Comparison of ENCODE assay signal across 1 cellular context in genomic region chr1:76154213-76154956, GRCh38.
A peak's percentile ranks its signal among the peaks of the same experiment; 100 is the strongest.
TF ChIP-seq lines count a peak whose summit lies in the region.

No MANE protein-coding gene starts in this region.

TF ChIP-seq in GM12878, 131 proteins besides CTCF, POLR2A, EP300 and RAD21 (continued from another document and continues in another):
- TF ChIP-seq BCL3 (IDR thresholded peaks at IDR 0.05; ENCODE audit: borderline replicate concordance, insufficient read depth, low read depth, low read length, poor library complexity, severe bottlenecking) = no peak
- TF ChIP-seq NFYA (IDR thresholded peaks at IDR 0.05; ENCODE audit: borderline replicate concordance, low read depth, low read length) = no peak
- TF ChIP-seq ELK1 (IDR thresholded peaks at IDR 0.05; ENCODE audit: low read depth, low read length) = no peak
- no peak for TF ChIP-seq CBX3 (IDR thresholded peaks at IDR 0.05; ENCODE audit: borderline replicate concordance, low read depth)
- TF ChIP-seq SKIL (IDR thresholded peaks at IDR 0.05; ENCODE audit: low read depth, poor library complexity, severe bottlenecking) = no peak
- no peak for TF ChIP-seq TBL1XR1 (IDR thresholded peaks at IDR 0.05; ENCODE audit: low read depth, low read length)
- TF ChIP-seq E4F1 (IDR thresholded peaks at IDR 0.05; ENCODE audit: borderline replicate concordance, partially characterized antibody) = no peak
- TF ChIP-seq RUNX3 (IDR thresholded peaks at IDR 0.05; ENCODE audit: low read length) = 0 out of 2 replicates have a peak, but pooled peaks have one; percentile 39
- TF ChIP-seq GATAD2B (conservative IDR thresholded peaks at IDR 0.05; ENCODE audit: low read depth) = no peak
- no peak for TF ChIP-seq ZNF384 (IDR thresholded peaks at IDR 0.05; ENCODE audit: borderline replicate concordance, low read depth, low read length)
- TF ChIP-seq E2F4 (IDR thresholded peaks at IDR 0.05; ENCODE audit: low read depth, low read length) = no peak
- no peak for TF ChIP-seq FOXM1 (IDR thresholded peaks at IDR 0.05; ENCODE audit: low read depth, low read length)
- no peak for TF ChIP-seq PBX3 (IDR thresholded peaks at IDR 0.05; ENCODE audit: insufficient replicate concordance, low read depth, low read length)
- no peak for TF ChIP-seq YBX1 (IDR thresholded peaks at IDR 0.05)
- no peak for TF ChIP-seq MLLT1 (IDR thresholded peaks at IDR 0.05)
- TF ChIP-seq DPF2 (IDR thresholded peaks at IDR 0.05) = no peak
- no peak for TF ChIP-seq NFIC (IDR thresholded peaks at IDR 0.05; ENCODE audit: low read depth, low read length)
- no peak for TF ChIP-seq REST (IDR thresholded peaks at IDR 0.05; ENCODE audit: low read depth, low read length)
- TF ChIP-seq POU2F2 (IDR thresholded peaks at IDR 0.05; ENCODE audit: borderline replicate concordance, low read depth, low read length) = peak; percentile 16; the same call in 1 of the 3 replicates
- no peak for TF ChIP-seq BMI1 (IDR thresholded peaks at IDR 0.05; ENCODE audit: borderline replicate concordance)
- TF ChIP-seq NR2C2 (IDR thresholded peaks at IDR 0.05; ENCODE audit: borderline replicate concordance, control insufficient read depth, insufficient read length, low read depth) = no peak
- no peak for TF ChIP-seq PKNOX1 (IDR thresholded peaks at IDR 0.05)
- no peak for TF ChIP-seq POLR2AphosphoS5 (IDR thresholded peaks at IDR 0.05; ENCODE audit: low read length)
- TF ChIP-seq TCF12 (IDR thresholded peaks at IDR 0.05; ENCODE audit: low read depth, low read length) = no peak
- TF ChIP-seq CHD2 (IDR thresholded peaks at IDR 0.05; ENCODE audit: borderline replicate concordance, low read depth, low read length) = 0 out of 2 replicates have a peak, but pooled peaks have one; percentile 17
- TF ChIP-seq JUNB (IDR thresholded peaks at IDR 0.05) = no peak
- TF ChIP-seq ZNF24 (IDR thresholded peaks at IDR 0.05) = no peak
- TF ChIP-seq WRNIP1 (IDR thresholded peaks at IDR 0.05; ENCODE audit: borderline replicate concordance, low read depth, low read length) = 0 out of 2 replicates have a peak, but pooled peaks have one; percentile 35
- no peak for TF ChIP-seq NFXL1 (IDR thresholded peaks at IDR 0.05; ENCODE audit: borderline replicate concordance)
- TF ChIP-seq KLF5 (IDR thresholded peaks at IDR 0.05; ENCODE audit: partially characterized antibody) = no peak
- no peak; the same call in 1 of the 2 replicates for TF ChIP-seq RB1 (IDR thresholded peaks at IDR 0.05; ENCODE audit: borderline replicate concordance)
- TF ChIP-seq SMC3 (IDR thresholded peaks at IDR 0.05; ENCODE audit: borderline replicate concordance, low read length) = peak; percentile 93
- no peak for TF ChIP-seq IRF3 (IDR thresholded peaks at IDR 0.05)
- no peak for TF ChIP-seq ZNF592 (IDR thresholded peaks at IDR 0.05)
- no peak for TF ChIP-seq PAX8 (IDR thresholded peaks at IDR 0.05)
